Comparison of ENCODE assay signal across 8 cellular contexts in the genomic region with DNA sequence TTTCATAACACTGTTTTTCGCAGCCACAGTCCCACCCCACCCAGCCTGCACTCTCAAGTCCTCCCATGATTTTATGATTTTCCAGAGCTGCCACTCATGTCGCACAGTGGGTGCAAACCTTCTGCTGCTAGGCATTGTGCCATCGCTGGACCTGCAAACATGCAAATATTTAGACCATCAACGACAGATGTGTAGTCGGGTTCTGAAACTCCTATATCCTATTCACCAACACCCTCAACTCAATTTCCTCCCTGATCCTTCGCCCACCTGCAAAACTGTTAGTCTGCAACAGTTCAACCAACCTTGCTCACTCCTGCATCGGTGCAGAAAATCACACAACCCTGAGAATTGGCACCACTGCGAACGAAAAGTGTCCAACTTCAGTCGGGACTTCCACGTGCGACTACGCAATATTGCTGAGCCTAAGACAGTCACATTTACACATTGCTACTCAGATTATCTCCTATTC. TPM values are rescaled to one million over a fixed set of nuclear protein-coding genes. Genes with fewer than 3 reads are reported as not detected.
DNase-seq lines count a peak whose midpoint lies in the region; ATAC-seq, FAIRE-seq and TF ChIP-seq lines count a peak whose summit lies in the region.

No MANE protein-coding gene starts in this region.

- no peak for ATAC-seq in GM18519 (IDR thresholded peaks at IDR 0.05; ENCODE audit: low FRiP score, unreplicated experiment)

- DNase-seq in CD1c-positive myeloid dendritic cell (ENCODE audit: extremely low spot score) (peak; percentile 2), H54 (ENCODE audit: insufficient read length, low spot score) (no peak), SK-MEL-5 (ENCODE audit: low read depth, low spot score) (peak; percentile 16), dorsolateral prefrontal cortex (peak in 8 of 10 donors; percentile 25 to 64 (median 45)), midbrain (lab: John Stamatoyannopoulos, UW) (peak; percentile 43), cortex of kidney (lab: John Stamatoyannopoulos, UW) (no peak)

- H3K27ac ChIP-seq in dorsolateral prefrontal cortex (peak overlapping the region in 53 of 59 donors; percentile 25 to 96 (median 84)), thymus (ENCODE audit: low read depth) (peak overlapping the region; percentile 85)

- no peak for TF ChIP-seq CTCF in dorsolateral prefrontal cortex (IDR thresholded peaks at IDR 0.05 in 54 of 56, conservative IDR thresholded peaks at IDR 0.05 in 2 of 56; ENCODE audit: low read depth in 1 of 56, partially characterized antibody in 56 of 56)

- in situ Hi-C loops in SK-MEL-5 (cut with HindIII; ENCODE audit: low pct_unique_long_range_greater_than_20kb, low sequenced_read_pairs), result no loop called here

- intact Hi-C loops in dorsolateral prefrontal cortex (cut with DNase I), result loop anchor here in 1 of 2 donors (5.0 to 10.0 kb wide), 3 partner anchors 139 to 593 kb away; partner anchors contain the start of genes BMPR2, STRADB, TMEM237 and TRAK2

- WGBS in thymus, result 4% methylated on average over 13 of the region's 13 CpGs

- H3K4me3 ChIP-seq in dorsolateral prefrontal cortex, result peak overlapping the region; percentile 62 to 100 (median 95)
- peak overlapping the region; percentile 87 for H3K4me3 ChIP-seq in thymus (ENCODE audit: low read length)

- no peaks in the 10 kb centered on the region for H3K9me3 ChIP-seq in thymus (ENCODE audit: control insufficient read depth)

- TF ChIP-seq POLR2A in H54 (IDR thresholded peaks at IDR 0.05; ENCODE audit: low read depth, low read length), result no peak

- peak; percentile 38 for FAIRE-seq in H54 (lab: Jason Lieb, UNC)

- no peaks in the 10 kb centered on the region for H3K36me3 ChIP-seq in thymus (ENCODE audit: control insufficient read depth, insufficient read depth)

- peaks cover 8% of the 10 kb centered on the region for H3K4me1 ChIP-seq in thymus (ENCODE audit: control insufficient read depth, insufficient read depth, low read length)

- H3K27me3 ChIP-seq in dorsolateral prefrontal cortex (no peaks in the 10 kb centered on the region), thymus (ENCODE audit: control insufficient read depth, insufficient read depth) (no peaks in the 10 kb centered on the region)

RNA-seq across cellular contexts. Expression of gene ALS2, which starts 0.9 kb away (rescaled TPM):
- 18.4 and 22.1 TPM in 2 replicates for total RNA-seq in SK-MEL-5 (2014; rRNA removed; shearing (Covaris generic))
- polyA plus RNA-seq in SK-MEL-5 (2015; cell fraction: cytosol; rRNA removed), result 17.8 and 19.7 TPM in 2 replicates
- polyA plus RNA-seq in SK-MEL-5 (2015; cell fraction: nucleus; rRNA removed), result 43.9 and 55.2 TPM in 2 replicates
- total RNA-seq in dorsolateral prefrontal cortex, result 10 to 100 TPM; 34.9 to 82.1 (median 57.1) TPM
- 10.3 TPM for polyA plus RNA-seq in thymus

RNA-seq across cellular contexts. Expression of gene CDK15, which starts 24.7 kb away (rescaled TPM):
- total RNA-seq in SK-MEL-5 (2014; rRNA removed; shearing (Covaris generic)), result 0.90 and 0.95 TPM in 2 replicates
- polyA plus RNA-seq in SK-MEL-5 (2015; cell fraction: cytosol; rRNA removed), result 0.14 and 0.18 TPM in 2 replicates
- 0.32 TPM in 1 of 2 replicates, not detected in the other for polyA plus RNA-seq in SK-MEL-5 (2015; cell fraction: nucleus; rRNA removed)
- 1 to 10 TPM in 2 of 120 experiments, under 1 TPM in 14, not detected in 104; 0.10 to 1.4 (median 0.35) TPM for total RNA-seq in dorsolateral prefrontal cortex
- polyA plus RNA-seq in thymus, result 0.18 TPM

Comparison
In these comparisons a context has a peak if more than half of its experiments do, and no peak if none do; other contexts are left out.
1. DNase-seq: peak in CD1c-positive myeloid dendritic cell (single experiment), SK-MEL-5 (single experiment), dorsolateral prefrontal cortex (8 of 10) and midbrain (single experiment); none in H54 (single experiment) and cortex of kidney (single experiment).